Comparison of ENCODE assay signal across 1 cellular context in genomic region chr2:175309799-175310198, GRCh38.
TF ChIP-seq lines count a peak whose summit lies in the region.

No MANE protein-coding gene starts in this region.

TF ChIP-seq in GM23338, 12 proteins besides CTCF, POLR2A, EP300 and RAD21 (continued from another document):
- TF ChIP-seq, protein P1, sequence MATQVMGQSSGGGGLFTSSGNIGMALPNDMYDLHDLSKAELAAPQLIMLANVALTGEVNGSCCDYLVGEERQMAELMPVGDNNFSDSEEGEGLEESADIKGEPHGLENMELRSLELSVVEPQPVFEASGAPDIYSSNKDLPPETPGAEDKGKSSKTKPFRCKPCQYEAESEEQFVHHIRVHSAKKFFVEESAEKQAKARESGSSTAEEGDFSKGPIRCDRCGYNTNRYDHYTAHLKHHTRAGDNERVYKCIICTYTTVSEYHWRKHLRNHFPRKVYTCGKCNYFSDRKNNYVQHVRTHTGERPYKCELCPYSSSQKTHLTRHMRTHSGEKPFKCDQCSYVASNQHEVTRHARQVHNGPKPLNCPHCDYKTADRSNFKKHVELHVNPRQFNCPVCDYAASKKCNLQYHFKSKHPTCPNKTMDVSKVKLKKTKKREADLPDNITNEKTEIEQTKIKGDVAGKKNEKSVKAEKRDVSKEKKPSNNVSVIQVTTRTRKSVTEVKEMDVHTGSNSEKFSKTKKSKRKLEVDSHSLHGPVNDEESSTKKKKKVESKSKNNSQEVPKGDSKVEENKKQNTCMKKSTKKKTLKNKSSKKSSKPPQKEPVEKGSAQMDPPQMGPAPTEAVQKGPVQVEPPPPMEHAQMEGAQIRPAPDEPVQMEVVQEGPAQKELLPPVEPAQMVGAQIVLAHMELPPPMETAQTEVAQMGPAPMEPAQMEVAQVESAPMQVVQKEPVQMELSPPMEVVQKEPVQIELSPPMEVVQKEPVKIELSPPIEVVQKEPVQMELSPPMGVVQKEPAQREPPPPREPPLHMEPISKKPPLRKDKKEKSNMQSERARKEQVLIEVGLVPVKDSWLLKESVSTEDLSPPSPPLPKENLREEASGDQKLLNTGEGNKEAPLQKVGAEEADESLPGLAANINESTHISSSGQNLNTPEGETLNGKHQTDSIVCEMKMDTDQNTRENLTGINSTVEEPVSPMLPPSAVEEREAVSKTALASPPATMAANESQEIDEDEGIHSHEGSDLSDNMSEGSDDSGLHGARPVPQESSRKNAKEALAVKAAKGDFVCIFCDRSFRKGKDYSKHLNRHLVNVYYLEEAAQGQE (IDR thresholded peaks at IDR 0.05; ENCODE audit: unreplicated experiment): no peak
